In the genomic region with DNA sequence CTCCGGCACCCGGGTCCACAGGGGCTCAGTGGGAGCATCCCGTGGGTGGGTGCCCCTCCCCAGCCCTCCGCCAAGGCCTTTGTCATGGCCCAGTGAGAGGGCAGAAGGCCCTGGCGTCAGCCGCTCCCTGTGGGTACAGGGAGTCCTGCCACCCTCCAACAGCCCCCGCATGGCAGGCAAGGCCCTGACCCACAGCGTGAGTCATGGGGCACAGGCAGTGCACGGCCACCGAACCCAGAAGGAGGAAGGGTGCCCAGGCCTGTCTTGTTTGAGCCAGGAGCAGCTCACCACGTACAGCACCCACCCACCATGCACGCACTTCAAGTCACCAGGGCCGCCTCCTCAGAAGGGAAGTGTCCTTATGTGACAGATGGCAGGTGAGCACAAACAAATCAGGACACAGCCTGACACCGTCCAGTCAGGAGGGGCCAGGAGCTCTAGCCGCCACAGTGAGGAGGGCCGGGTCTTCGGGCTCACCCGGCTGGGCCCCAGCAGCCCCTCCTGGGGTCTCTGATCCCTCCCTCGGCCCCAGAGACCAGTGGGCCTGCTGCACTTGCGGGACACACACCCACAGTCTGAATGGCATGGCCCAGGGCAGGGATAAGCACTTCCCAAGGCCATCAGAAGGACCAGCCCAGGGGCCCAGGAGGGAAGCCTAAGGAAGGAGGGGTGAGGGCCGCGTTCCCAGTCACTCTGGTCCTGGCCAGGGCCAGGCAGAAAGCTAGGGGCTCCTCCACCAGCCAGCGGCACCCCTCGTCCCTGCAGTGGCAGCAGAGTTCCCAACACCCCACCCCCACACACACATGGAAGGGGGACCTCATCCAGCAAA, we compare ENCODE assay signal across 8 cellular contexts. TPM values are rescaled to one million over a fixed set of nuclear protein-coding genes. Genes with fewer than 3 reads are reported as not detected.
DNase-seq lines count a peak whose midpoint lies in the region; ATAC-seq and TF ChIP-seq lines count a peak whose summit lies in the region.

No MANE protein-coding gene starts in this region.

- TF ChIP-seq CTCF in glutamatergic neuron (IDR thresholded peaks at IDR 0.05; ENCODE audit: partially characterized antibody, unreplicated experiment): no peak

- peaks cover 15% of the 10 kb centered on the region for H3K9me3 Mint-ChIP-seq in glutamatergic neuron (ENCODE audit: unreplicated experiment)

- peak; percentile 42 for ATAC-seq in HG03439 (IDR thresholded peaks at IDR 0.05; ENCODE audit: unreplicated experiment)

- H3K27me3 Mint-ChIP-seq in glutamatergic neuron (ENCODE audit: unreplicated experiment): peaks cover 10% of the 10 kb centered on the region

- H3K4me3 Mint-ChIP-seq in glutamatergic neuron (ENCODE audit: unreplicated experiment): no peak overlapping the region

- peaks cover 34% of the 10 kb centered on the region for H3K4me1 Mint-ChIP-seq in glutamatergic neuron (ENCODE audit: low read depth, unreplicated experiment)

- peak overlapping the region; percentile 28 for H3K27ac Mint-ChIP-seq in glutamatergic neuron (ENCODE audit: unreplicated experiment)

- DNase-seq in DMS53 (lab: John Stamatoyannopoulos, UW) (peak; percentile 16), DMS53 treated with DMSO at 0.1 percent for 48 hours (lab: John Stamatoyannopoulos, UW; ENCODE audit: unreplicated experiment) (no peak), glutamatergic neuron (no peak), AML-193 (lab: John Stamatoyannopoulos, UW) (no peak), dedifferentiated amniotic fluid mesenchymal stem cell (ENCODE audit: extremely low spot score) (no peak)
- DNase-seq in activated CD8-positive, alpha-beta memory T cell treated with anti-CD3 and anti-CD28 coated beads for 48 hours (ENCODE audit: low read depth in 2 of 3, low spot score in 2 of 3): peak in 2 of 3 experiments; percentile 44 to 54
- DNase-seq in stimulated activated CD8-positive, alpha-beta memory T cell treated with anti-CD3 and anti-CD28 coated beads, Interleukin-15, amount 100 ng/mL, for 48 hours (ENCODE audit: low read depth in 2 of 2): peak; percentile 58 to 63

- H3K36me3 Mint-ChIP-seq in glutamatergic neuron (ENCODE audit: unreplicated experiment): no peaks in the 10 kb centered on the region

RNA-seq across cellular contexts. Expression of a gene that starts 25.8 kb away (rescaled TPM):
- total RNA-seq in glutamatergic neuron (ENCODE audit: unreplicated experiment): 176 TPM

Comparison
In these comparisons a context has a peak if more than half of its experiments do, and no peak if none do; other contexts are left out.
1. DNase-seq: peak in DMS53 (single experiment), activated CD8-positive, alpha-beta memory T cell treated with anti-CD3 and anti-CD28 coated beads for 48 hours (2 of 3) and stimulated activated CD8-positive, alpha-beta memory T cell treated with anti-CD3 and anti-CD28 coated beads, Interleukin-15, amount 100 ng/mL, for 48 hours (2 of 2); none in DMS53 treated with DMSO at 0.1 percent for 48 hours (single experiment), glutamatergic neuron (single experiment), AML-193 (0 of 2) and dedifferentiated amniotic fluid mesenchymal stem cell (single experiment).